In genomic region chr20:16729080-16729479, GRCh38 we compare ENCODE assay signal across 10 cellular contexts. TPM values are rescaled to one million over a fixed set of nuclear protein-coding genes. Genes with fewer than 3 reads are reported as not detected.
DNase-seq lines count a peak whose midpoint lies in the region; ATAC-seq and TF ChIP-seq lines count a peak whose summit lies in the region.
"Had no signal": no experiment of that assay in that cellular context is flagged by ENCODE, and none has a peak within 500 bp of the region (broad histone marks: within the 10 kb centered on the region; RNA-seq: fewer than 3 reads in every experiment).

No MANE protein-coding gene starts in this region.

- no peaks in the 10 kb centered on the region for H3K4me1 ChIP-seq in mesendoderm (ENCODE audit: control insufficient read depth, low read depth, low read length)
- H3K4me1 ChIP-seq in tibial artery, result peaks cover 0 to 19% (median 11%) of the 10 kb centered on the region in 4 donors

- no peaks in the 10 kb centered on the region for H3K27me3 ChIP-seq in mesendoderm (ENCODE audit: insufficient read depth, low read length, poor library complexity)
- peaks cover 0 to 6% of the 10 kb centered on the region in 2 donors for H3K27me3 ChIP-seq in tibial artery
- H3K27me3 ChIP-seq: uterus had no signal

- peaks cover 8% of the 10 kb centered on the region for H3K27me3 Mint-ChIP-seq in activated naive CD4-positive, alpha-beta T cell treated with anti-CD3 and anti-CD28 coated beads for 36 hours (ENCODE audit: low read depth)
- H3K27me3 Mint-ChIP-seq in activated naive CD8-positive, alpha-beta T cell treated with anti-CD3 and anti-CD28 coated beads, Interleukin-2, amount 50 U/mL, for 24 hours, result peaks cover 14% of the 10 kb centered on the region

- peaks cover 31% of the 10 kb centered on the region for H3K36me3 Mint-ChIP-seq in activated naive CD4-positive, alpha-beta T cell treated with anti-CD3 and anti-CD28 coated beads for 36 hours (ENCODE audit: low read depth)
- H3K36me3 Mint-ChIP-seq in activated naive CD8-positive, alpha-beta T cell treated with anti-CD3 and anti-CD28 coated beads, Interleukin-2, amount 50 U/mL, for 24 hours (ENCODE audit: low read depth), result peaks cover 36% of the 10 kb centered on the region

- no peaks in the 10 kb centered on the region for H3K9me3 ChIP-seq in tibial artery
- H3K9me3 ChIP-seq: uterus had no signal

- H3K79me1 ChIP-seq in mesendoderm (ENCODE audit: low read length), result peaks cover 9% of the 10 kb centered on the region

- no CpG with 5 or more reads among the region's 1 CpG for WGBS in mesendoderm (ENCODE audit: extremely low coverage, insufficient coverage, low lambda C conversion rate)

- H3K4me2 ChIP-seq in mesendoderm (ENCODE audit: low read length), result peak overlapping the region; percentile 4

- in situ Hi-C loops in GM13976 (cut with MboI; ENCODE audit: low sequenced_read_pairs, unreplicated experiment), result no loop called here

- H3K4me1 Mint-ChIP-seq in activated naive CD4-positive, alpha-beta T cell treated with anti-CD3 and anti-CD28 coated beads for 36 hours (ENCODE audit: low read depth), result peaks cover 38% of the 10 kb centered on the region
- peaks cover 43% of the 10 kb centered on the region for H3K4me1 Mint-ChIP-seq in activated naive CD8-positive, alpha-beta T cell treated with anti-CD3 and anti-CD28 coated beads, Interleukin-2, amount 50 U/mL, for 24 hours

- DNase-seq in activated naive CD4-positive, alpha-beta T cell treated with anti-CD3 and anti-CD28 coated beads for 36 hours, result no peak
- DNase-seq in activated naive CD4-positive, alpha-beta T cell treated with anti-CD3 and anti-CD28 coated beads, Interleukin-2, amount 50 U/mL, for 16 hours, result no peak
- no peak for DNase-seq in activated naive CD8-positive, alpha-beta T cell treated with anti-CD3 and anti-CD28 coated beads, Interleukin-2, amount 50 U/mL, for 24 hours
- DNase-seq in mesendoderm (no peak), tibial artery (no peak), GM13976 (ENCODE audit: low spot score) (no peak)

- peaks cover 3% of the 10 kb centered on the region for H3K9me3 Mint-ChIP-seq in activated naive CD4-positive, alpha-beta T cell treated with anti-CD3 and anti-CD28 coated beads for 36 hours
- peaks cover 10% of the 10 kb centered on the region for H3K9me3 Mint-ChIP-seq in activated naive CD8-positive, alpha-beta T cell treated with anti-CD3 and anti-CD28 coated beads, Interleukin-2, amount 50 U/mL, for 24 hours

- H3K27ac Mint-ChIP-seq in activated naive CD4-positive, alpha-beta T cell treated with anti-CD3 and anti-CD28 coated beads for 36 hours, result peak overlapping the region; percentile 98
- peak overlapping the region; percentile 98 for H3K27ac Mint-ChIP-seq in activated naive CD8-positive, alpha-beta T cell treated with anti-CD3 and anti-CD28 coated beads, Interleukin-2, amount 50 U/mL, for 24 hours

- H2BK15ac ChIP-seq in mesendoderm (replicated peaks; ENCODE audit: low read depth), result no peak overlapping the region

- no peak overlapping the region for H2AK5ac ChIP-seq in mesendoderm (ENCODE audit: low read length)

- CTCF ChIA-PET in activated naive CD4-positive, alpha-beta T cell treated with anti-CD3 and anti-CD28 coated beads for 36 hours (lab: Charles Lee), result interaction anchor here (1.0 to 1.1 kb wide), 2 partner anchors 16 to 213 kb away, joined by 3 to 5 read pairs; no protein-coding TSS in a partner anchor

- peak overlapping the region; percentile 1 for H3K27ac ChIP-seq in mesendoderm (ENCODE audit: low read depth, low read length)
- peak overlapping the region; percentile 80 to 86 for H3K27ac ChIP-seq in tibial artery

- H3K4me3 ChIP-seq in mesendoderm (ENCODE audit: low read length) (no peak overlapping the region), tibial artery (peak overlapping the region; percentile 84 to 99)

- H3K4me3 Mint-ChIP-seq in activated naive CD4-positive, alpha-beta T cell treated with anti-CD3 and anti-CD28 coated beads for 36 hours, result peak overlapping the region; percentile 99
- H3K4me3 Mint-ChIP-seq in activated naive CD8-positive, alpha-beta T cell treated with anti-CD3 and anti-CD28 coated beads, Interleukin-2, amount 50 U/mL, for 24 hours, result peak overlapping the region; percentile 98

- no peaks in the 10 kb centered on the region for H3K36me3 ChIP-seq in mesendoderm (ENCODE audit: control insufficient read depth, insufficient read depth, low read length)
- H3K36me3 ChIP-seq in tibial artery, result peaks cover 9 to 21% (median 16%) of the 10 kb centered on the region in 3 donors
- H3K36me3 ChIP-seq: uterus had no signal

- H2BK5ac ChIP-seq in mesendoderm (ENCODE audit: low read length), result peak overlapping the region; percentile 1

- intact Hi-C loops in activated naive CD4-positive, alpha-beta T cell treated with anti-CD3 and anti-CD28 coated beads for 36 hours (cut with micrococcal nuclease), result loop anchor here (5.0 to 10.0 kb wide), 3 partner anchors 1238 to 1768 kb away; partner anchors contain the start of genes KAT14, MGME1, PET117 and RBBP9
- intact Hi-C loops in tibial artery (cut with DNase I; ENCODE audit: low total_unique reads), result no loop called here

- H4K8ac ChIP-seq in mesendoderm (ENCODE audit: low read depth, low read length), result peak overlapping the region; percentile 1

- no peak overlapping the region for H3K9ac ChIP-seq in mesendoderm (ENCODE audit: low read length)

- TF ChIP-seq CTCF in tibial artery (IDR thresholded peaks at IDR 0.05) (no peak), GM13976 (IDR thresholded peaks at IDR 0.05; ENCODE audit: borderline replicate concordance, control extremely low read depth, extremely low read depth, insufficient read depth, missing control alignments) (no peak)

- no peak overlapping the region for H4K5ac ChIP-seq in mesendoderm (ENCODE audit: low read length)

- H3K79me2 ChIP-seq in mesendoderm (ENCODE audit: control insufficient read depth, insufficient read depth, low read length), result peaks cover 16% of the 10 kb centered on the region

- H3K56ac ChIP-seq in mesendoderm (ENCODE audit: low read length), result peak overlapping the region; percentile 61

- no peak overlapping the region for H3K23ac ChIP-seq in mesendoderm (ENCODE audit: low read length)

- H3K18ac ChIP-seq in mesendoderm (ENCODE audit: low read length), result peak overlapping the region; percentile 52

- H3K4ac ChIP-seq in mesendoderm (ENCODE audit: low read depth, low read length), result peak overlapping the region; percentile 96

- no peak overlapping the region for H2BK120ac ChIP-seq in mesendoderm (ENCODE audit: low read depth, low read length)

- ATAC-seq in activated naive CD8-positive, alpha-beta T cell treated with anti-CD3 and anti-CD28 coated beads, Interleukin-2, amount 50 U/mL, for 24 hours, result no peak
- ATAC-seq in GM19463 (IDR thresholded peaks at IDR 0.05; ENCODE audit: unreplicated experiment), result no peak
- ATAC-seq in HG03159 (IDR thresholded peaks at IDR 0.05; ENCODE audit: unreplicated experiment), result no peak

RNA-seq across cellular contexts. Expression of gene SNRPB2, which starts 0.7 kb away (rescaled TPM):
- total RNA-seq in activated naive CD4-positive, alpha-beta T cell treated with anti-CD3 and anti-CD28 coated beads for 36 hours, result 10 to 100 TPM; 93.1 to 99.8 TPM
- polyA plus RNA-seq in mesendoderm (2013, experiment 1 of 2), result 216 TPM
- polyA plus RNA-seq in mesendoderm (2013, experiment 2 of 2), result 214 TPM

RNA-seq across cellular contexts. Expression of gene OTOR, which starts 19.1 kb away (rescaled TPM):
- total RNA-seq in activated naive CD4-positive, alpha-beta T cell treated with anti-CD3 and anti-CD28 coated beads for 36 hours, result not detected
- 0.03 TPM for polyA plus RNA-seq in mesendoderm (2013, experiment 1 of 2)
- 0.04 TPM for polyA plus RNA-seq in mesendoderm (2013, experiment 2 of 2)
- total RNA-seq: lung microvascular endothelial cell, uterus had no signal
